8 cellular contexts compared by ENCODE assay signal in the genomic region with DNA sequence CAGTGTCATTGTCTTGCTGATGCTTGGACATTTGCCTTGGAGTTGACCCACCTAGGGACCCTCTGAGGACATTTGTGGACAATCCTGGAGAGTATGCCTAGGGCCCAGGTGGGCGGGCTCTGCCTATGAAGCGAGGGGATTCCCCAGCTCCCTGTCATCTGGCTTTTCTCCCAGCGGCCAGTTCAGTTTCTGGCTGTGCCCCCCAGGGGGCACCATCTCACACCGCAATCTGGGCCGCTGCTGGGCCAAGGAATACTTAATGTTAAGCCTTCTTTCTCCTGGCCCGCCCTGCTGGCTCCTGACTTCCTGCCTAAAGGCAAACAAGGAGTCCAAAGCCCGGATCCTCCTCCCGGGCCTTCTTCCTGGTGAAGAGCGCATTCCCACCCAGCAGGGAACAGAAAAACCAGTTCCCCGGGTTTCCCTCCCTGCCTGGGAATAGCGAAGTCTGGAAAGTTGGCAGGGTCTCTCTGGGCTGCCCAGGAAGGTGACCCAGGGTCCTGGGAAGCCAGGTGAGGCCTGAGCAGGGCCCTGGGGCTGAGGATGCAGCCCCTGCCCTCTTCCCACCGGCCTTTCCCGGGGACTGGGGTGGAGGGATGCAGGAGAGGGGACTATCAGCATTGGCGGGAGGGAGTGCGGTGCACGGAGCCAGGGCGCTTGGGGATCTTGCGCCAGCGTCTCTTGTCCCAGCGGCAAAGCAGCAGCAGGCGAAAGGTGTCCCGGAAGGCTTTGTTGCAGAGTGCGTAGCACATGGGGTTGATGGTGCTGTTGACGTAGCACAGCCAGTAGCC. TPM values are rescaled to one million over a fixed set of nuclear protein-coding genes. Genes with fewer than 3 reads are reported as not detected.
DNase-seq lines count a peak whose midpoint lies in the region; ATAC-seq and TF ChIP-seq lines count a peak whose summit lies in the region.

No MANE protein-coding gene starts in this region.

- intact Hi-C loops in esophagus squamous epithelium (cut with DNase I), result no loop called here

- TF ChIP-seq CTCF in GM13976 (IDR thresholded peaks at IDR 0.05; ENCODE audit: borderline replicate concordance, control extremely low read depth, extremely low read depth, insufficient read depth, missing control alignments), result peak; percentile 26
- peak; percentile 34 to 71 (median 64) for TF ChIP-seq CTCF in esophagus squamous epithelium (IDR thresholded peaks at IDR 0.05)

- peak overlapping the region; percentile 44 to 55 (median 48) for H3K27ac ChIP-seq in esophagus squamous epithelium

- H3K4me1 ChIP-seq in esophagus squamous epithelium, result peaks cover 12 to 36% (median 13%) of the 10 kb centered on the region in 3 donors

- no peak for TF ChIP-seq POLR2A in esophagus squamous epithelium (IDR thresholded peaks at IDR 0.05)

- H3K4me3 ChIP-seq in esophagus squamous epithelium, result no peak overlapping the region

- ATAC-seq in GM21423 (IDR thresholded peaks at IDR 0.05; ENCODE audit: unreplicated experiment) (no peak), GM18502 (IDR thresholded peaks at IDR 0.05; ENCODE audit: poor library complexity, unreplicated experiment) (no peak)

- H3K36me3 ChIP-seq in esophagus squamous epithelium, result no peaks in the 10 kb centered on the region

- H3K9me3 ChIP-seq in esophagus squamous epithelium, result no peaks in the 10 kb centered on the region

- peaks cover 0 to 5% (median 0%) of the 10 kb centered on the region in 4 donors for H3K27me3 ChIP-seq in esophagus squamous epithelium

- in situ Hi-C loops in GM13976 (cut with MboI; ENCODE audit: low sequenced_read_pairs, unreplicated experiment), result loop anchor here (5.0 to 25.0 kb wide), 2 partner anchors 113 to 303 kb away; no protein-coding TSS in a partner anchor

- peak; percentile 64 for DNase-seq in AG08395 (ENCODE audit: low spot score)
- DNase-seq in GM13976 (ENCODE audit: low spot score), result peak; percentile 71
- peak; percentile 75 for DNase-seq in RPMI8226
- no peak for DNase-seq in esophagus squamous epithelium (lab: John Stamatoyannopoulos, UW)
- DNase-seq in mucosa of gallbladder (ENCODE audit: low spot score), result peak; percentile 78
- no peak for DNase-seq in T1000 (lab: John Stamatoyannopoulos, UW)

- WGBS in esophagus squamous epithelium, 2 donors, result 23 to 35% methylated on average over 5 to 8 of the region's 24 CpGs

RNA-seq across cellular contexts. Expression of a gene that starts 11.9 kb away (rescaled TPM):
- total RNA-seq in esophagus squamous epithelium (under 1 TPM in 2 of 4 donors, not detected in 2; 0.30 to 0.73 TPM), mucosa of gallbladder (0.09 TPM)

RNA-seq across cellular contexts. Expression of a gene that starts 28.6 kb away (rescaled TPM):
- total RNA-seq in esophagus squamous epithelium (100 to 1,000 TPM; 132 to 373 (median 153) TPM), mucosa of gallbladder (104 TPM)

Comparison
In these comparisons a context has a peak if more than half of its experiments do, and no peak if none do; other contexts are left out.
1. DNase-seq: peak in AG08395 (single experiment), GM13976 (single experiment), RPMI8226 (single experiment) and mucosa of gallbladder (single experiment); none in esophagus squamous epithelium (single experiment) and T1000 (single experiment).